9 cellular contexts compared by ENCODE assay signal in genomic region chr3:158725348-158725966, GRCh38. TPM values are rescaled to one million over a fixed set of nuclear protein-coding genes. Genes with fewer than 3 reads are reported as not detected.
DNase-seq lines count a peak whose midpoint lies in the region; ATAC-seq, FAIRE-seq and TF ChIP-seq lines count a peak whose summit lies in the region.
"Had no signal": no experiment of that assay in that cellular context is flagged by ENCODE, and none has a peak within 500 bp of the region (broad histone marks: within the 10 kb centered on the region; RNA-seq: fewer than 3 reads in every experiment).

No MANE protein-coding gene starts in this region.

- peak; percentile 56 for FAIRE-seq in astrocyte (lab: Jason Lieb, UNC)

- TF ChIP-seq CTCF in astrocyte (IDR thresholded peaks at IDR 0.05; ENCODE audit: insufficient read depth, low read depth, low read length) (no peak), suprapubic skin (IDR thresholded peaks at IDR 0.05) (no peak)

- WGBS in suprapubic skin = 28% methylated on average over 9 of the region's 9 CpGs

- H3K4me2 ChIP-seq in astrocyte (ENCODE audit: low read length) = peak overlapping the region; percentile 66

- H3K9ac ChIP-seq in astrocyte (ENCODE audit: low read length) = peak overlapping the region; percentile 67

- peaks cover 37% of the 10 kb centered on the region for H3K4me1 Mint-ChIP-seq in activated CD4-positive, alpha-beta memory T cell treated with anti-CD3 and anti-CD28 coated beads for 36 hours (ENCODE audit: low read depth)
- H3K4me1 Mint-ChIP-seq in activated CD4-positive, alpha-beta memory T cell treated with anti-CD3 and anti-CD28 coated beads, Interleukin-2, amount 10 ng/mL, durations not matched to agents 7 days and 5 days = peaks cover 37% of the 10 kb centered on the region
- H3K4me1 Mint-ChIP-seq in astrocyte (ENCODE audit: low read depth, unreplicated experiment) = peaks cover 27% of the 10 kb centered on the region

- peak overlapping the region; percentile 43 for H3K27ac Mint-ChIP-seq in activated CD4-positive, alpha-beta memory T cell treated with anti-CD3 and anti-CD28 coated beads for 36 hours
- no peak overlapping the region for H3K27ac Mint-ChIP-seq in activated CD4-positive, alpha-beta memory T cell treated with anti-CD3 and anti-CD28 coated beads, Interleukin-2, amount 10 ng/mL, durations not matched to agents 7 days and 5 days
- peak overlapping the region; percentile 15 for H3K27ac Mint-ChIP-seq in astrocyte (ENCODE audit: unreplicated experiment)

- TF ChIP-seq POLR2A in suprapubic skin (IDR thresholded peaks at IDR 0.05) = no peak

- POLR2A ChIA-PET in activated CD4-positive, alpha-beta memory T cell treated with anti-CD3 and anti-CD28 coated beads for 36 hours (lab: Charles Lee) = no interaction called here
- POLR2A ChIA-PET in activated CD4-positive, alpha-beta memory T cell treated with anti-CD3 and anti-CD28 coated beads, Interleukin-2, amount 10 ng/mL, durations not matched to agents 7 days and 5 days (lab: Charles Lee) = no interaction called here

- no peak overlapping the region for H2AFZ ChIP-seq in astrocyte (ENCODE audit: low read depth, low read length)

- DNase-seq in activated CD4-positive, alpha-beta memory T cell treated with anti-CD3 and anti-CD28 coated beads for 36 hours = peak; percentile 40
- DNase-seq in activated CD4-positive, alpha-beta memory T cell treated with anti-CD3 and anti-CD28 coated beads, Interleukin-2, amount 10 ng/mL, durations not matched to agents 7 days and 5 days = no peak
- peak; percentile 100 for DNase-seq in astrocyte (ENCODE audit: low read depth)
- peak; percentile 99 for DNase-seq in iris pigment epithelial cell (ENCODE audit: low read depth)
- no peak for DNase-seq in suprapubic skin (ENCODE audit: low spot score in 2 of 2)
- no peak for DNase-seq in DMS 273 treated with DMSO at 0.1 percent for 48 hours (lab: John Stamatoyannopoulos, UW)
- DNase-seq in T-helper 9 cell = no peak

- no peak for TF ChIP-seq EP300 in suprapubic skin (IDR thresholded peaks at IDR 0.05)

- intact Hi-C loops in activated CD4-positive, alpha-beta memory T cell treated with anti-CD3 and anti-CD28 coated beads for 36 hours (cut with micrococcal nuclease) = loop anchor here (5.0 kb wide), 1 partner anchor 532 kb away; no protein-coding TSS in a partner anchor

- peak overlapping the region; percentile 88 for H3K27ac ChIP-seq in astrocyte (ENCODE audit: low read depth, low read length)
- peak overlapping the region; percentile 2 for H3K27ac ChIP-seq in suprapubic skin

- CTCF ChIA-PET in activated CD4-positive, alpha-beta memory T cell treated with anti-CD3 and anti-CD28 coated beads for 36 hours (lab: Charles Lee) = interaction anchor here (1.6 to 5.2 kb wide), 3 partner anchors 52 to 76 kb away, joined by 4 to 176 read pairs (median 40); partner anchors contain the start of gene MFSD1
- CTCF ChIA-PET in activated CD4-positive, alpha-beta memory T cell treated with anti-CD3 and anti-CD28 coated beads, Interleukin-2, amount 10 ng/mL, durations not matched to agents 7 days and 5 days (lab: Charles Lee) = interaction anchor here (0.9 to 6.0 kb wide), 3 partner anchors 16 to 69 kb away, joined by 3 to 133 read pairs (median 30); no protein-coding TSS in a partner anchor

- H3K4me3 Mint-ChIP-seq in activated CD4-positive, alpha-beta memory T cell treated with anti-CD3 and anti-CD28 coated beads for 36 hours = no peak overlapping the region
- no peak overlapping the region for H3K4me3 Mint-ChIP-seq in activated CD4-positive, alpha-beta memory T cell treated with anti-CD3 and anti-CD28 coated beads, Interleukin-2, amount 10 ng/mL, durations not matched to agents 7 days and 5 days
- H3K4me3 Mint-ChIP-seq in astrocyte (ENCODE audit: unreplicated experiment) = no peak overlapping the region

- no peaks in the 10 kb centered on the region for H4K20me1 ChIP-seq in astrocyte (ENCODE audit: insufficient read depth, low read length)

- no peaks in the 10 kb centered on the region for H3K9me3 ChIP-seq in astrocyte (ENCODE audit: insufficient read depth, low read depth, low read length)
- no peaks in the 10 kb centered on the region for H3K9me3 ChIP-seq in suprapubic skin

- H3K27me3 ChIP-seq in astrocyte (ENCODE audit: insufficient read depth, low read length) (no peaks in the 10 kb centered on the region), suprapubic skin (no peaks in the 10 kb centered on the region)

- H3K79me2 ChIP-seq in astrocyte (ENCODE audit: insufficient read depth, low read length) = peaks cover 3% of the 10 kb centered on the region

- ATAC-seq in GM21367 (IDR thresholded peaks at IDR 0.05; ENCODE audit: unreplicated experiment) = no peak

- no peaks in the 10 kb centered on the region for H3K27me3 Mint-ChIP-seq in activated CD4-positive, alpha-beta memory T cell treated with anti-CD3 and anti-CD28 coated beads for 36 hours
- H3K27me3 Mint-ChIP-seq in activated CD4-positive, alpha-beta memory T cell treated with anti-CD3 and anti-CD28 coated beads, Interleukin-2, amount 10 ng/mL, durations not matched to agents 7 days and 5 days = no peaks in the 10 kb centered on the region
- no peaks in the 10 kb centered on the region for H3K27me3 Mint-ChIP-seq in astrocyte (ENCODE audit: low read depth, unreplicated experiment)

- H3K36me3 ChIP-seq in astrocyte (ENCODE audit: insufficient read depth, low read length) (no peaks in the 10 kb centered on the region), suprapubic skin (no peaks in the 10 kb centered on the region)

- peaks cover 10% of the 10 kb centered on the region for H3K36me3 Mint-ChIP-seq in activated CD4-positive, alpha-beta memory T cell treated with anti-CD3 and anti-CD28 coated beads for 36 hours
- peaks cover 14% of the 10 kb centered on the region for H3K36me3 Mint-ChIP-seq in activated CD4-positive, alpha-beta memory T cell treated with anti-CD3 and anti-CD28 coated beads, Interleukin-2, amount 10 ng/mL, durations not matched to agents 7 days and 5 days (ENCODE audit: low read depth)
- peaks cover 2% of the 10 kb centered on the region for H3K36me3 Mint-ChIP-seq in astrocyte (ENCODE audit: low read depth, unreplicated experiment)

- no peak overlapping the region for H3K4me3 ChIP-seq in astrocyte (ENCODE audit: insufficient read depth, low read depth, low read length)
- H3K4me3 ChIP-seq in suprapubic skin = no peak overlapping the region

- no peaks in the 10 kb centered on the region for H3K9me3 Mint-ChIP-seq in activated CD4-positive, alpha-beta memory T cell treated with anti-CD3 and anti-CD28 coated beads for 36 hours
- H3K9me3 Mint-ChIP-seq in activated CD4-positive, alpha-beta memory T cell treated with anti-CD3 and anti-CD28 coated beads, Interleukin-2, amount 10 ng/mL, durations not matched to agents 7 days and 5 days = no peaks in the 10 kb centered on the region
- no peaks in the 10 kb centered on the region for H3K9me3 Mint-ChIP-seq in astrocyte (ENCODE audit: unreplicated experiment)

- H3K4me1 ChIP-seq in astrocyte (ENCODE audit: insufficient read depth, low read length) = peaks cover 46% of the 10 kb centered on the region
- peaks cover 29% of the 10 kb centered on the region for H3K4me1 ChIP-seq in suprapubic skin

RNA-seq across cellular contexts. Expression of gene RARRES1, which starts 6.8 kb away (rescaled TPM):
- not detected for total RNA-seq in activated CD4-positive, alpha-beta memory T cell treated with anti-CD3 and anti-CD28 coated beads for 36 hours
- total RNA-seq in activated CD4-positive, alpha-beta memory T cell treated with anti-CD3 and anti-CD28 coated beads, Interleukin-2, amount 10 ng/mL, durations not matched to agents 7 days and 5 days = not detected
- total RNA-seq in astrocyte = 1.2 and 3.2 TPM in 2 replicates
- 10 to 100 TPM in 3 of 4 donors, 1 to 10 TPM in 1; 5.6 to 23.4 (median 19.5) TPM for total RNA-seq in suprapubic skin
- total RNA-seq: activated CD8-positive, alpha-beta memory T cell treated with anti-CD3 and anti-CD28 coated beads for 36 hours had no signal

RNA-seq across cellular contexts. Expression of gene LXN, which starts 53.0 kb away (rescaled TPM):
- total RNA-seq in activated CD4-positive, alpha-beta memory T cell treated with anti-CD3 and anti-CD28 coated beads for 36 hours = 1 to 10 TPM; 8.1 to 8.6 TPM
- 10 to 100 TPM; 10.3 to 11.9 TPM for total RNA-seq in activated CD4-positive, alpha-beta memory T cell treated with anti-CD3 and anti-CD28 coated beads, Interleukin-2, amount 10 ng/mL, durations not matched to agents 7 days and 5 days
- total RNA-seq in astrocyte (18.1 and 24.0 TPM in 2 replicates), suprapubic skin (10 to 100 TPM in 1 of 4 donors, 1 to 10 TPM in 3; 7.4 to 11.8 (median 8.0) TPM)

Comparison
In these comparisons a context has a peak if more than half of its experiments do, and no peak if none do; other contexts are left out.
1. DNase-seq: peak in activated CD4-positive, alpha-beta memory T cell treated with anti-CD3 and anti-CD28 coated beads for 36 hours (single experiment), astrocyte (single experiment) and iris pigment epithelial cell (single experiment); none in activated CD4-positive, alpha-beta memory T cell treated with anti-CD3 and anti-CD28 coated beads, Interleukin-2, amount 10 ng/mL, durations not matched to agents 7 days and 5 days (single experiment), suprapubic skin (0 of 2), DMS 273 treated with DMSO at 0.1 percent for 48 hours (single experiment) and T-helper 9 cell (single experiment).